Comparison of ENCODE assay signal across 28 cellular contexts in the genomic region with DNA sequence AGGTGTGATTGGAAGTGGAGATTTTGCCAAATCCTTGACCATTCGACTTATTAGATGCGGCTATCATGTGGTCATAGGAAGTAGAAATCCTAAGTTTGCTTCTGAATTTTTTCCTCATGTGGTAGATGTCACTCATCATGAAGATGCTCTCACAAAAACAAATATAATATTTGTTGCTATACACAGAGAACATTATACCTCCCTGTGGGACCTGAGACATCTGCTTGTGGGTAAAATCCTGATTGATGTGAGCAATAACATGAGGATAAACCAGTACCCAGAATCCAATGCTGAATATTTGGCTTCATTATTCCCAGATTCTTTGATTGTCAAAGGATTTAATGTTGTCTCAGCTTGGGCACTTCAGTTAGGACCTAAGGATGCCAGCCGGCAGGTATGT. TPM values are rescaled to one million over a fixed set of nuclear protein-coding genes. Genes with fewer than 3 reads are reported as not detected.
"Had no signal": no experiment of that assay in that cellular context is flagged by ENCODE, and none has a peak within 500 bp of the region (broad histone marks: within the 10 kb centered on the region; RNA-seq: fewer than 3 reads in every experiment).

No MANE protein-coding gene starts in this region.

- H3K27ac ChIP-seq: epithelial cell of prostate, heart right ventricle, pancreas, psoas muscle, thoracic aorta had no signal

- DNase-seq: activated CD4-positive, alpha-beta T cell treated with anti-CD3 and anti-CD28 coated beads, Interleukin-2, amount 50 U/mL, for 1 hour; activated CD8-positive, alpha-beta memory T cell treated with anti-CD3 and anti-CD28 coated beads, Interleukin-2, amount 10 ng/mL, durations not matched to agents 7 days and 5 days; activated CD8-positive, alpha-beta T cell treated with anti-CD3 and anti-CD28 coated beads for 36 hours; activated naive CD4-positive, alpha-beta T cell; activated T-cell treated with anti-CD3 and anti-CD28 coated beads, Interleukin-2, amount 50 U/mL, for 48 hours; anterior cingulate cortex; effector CD8-positive, alpha-beta T cell; esophagus squamous epithelium; foreskin melanocyte; heart right ventricle; islet precursor cell; left cardiac atrium; left ventricle myocardium superior; naive thymus-derived CD8-positive, alpha-beta T cell; pancreas; psoas muscle; sigmoid colon; small intestine; stimulated activated CD4-positive, alpha-beta T cell treated with anti-CD3 and anti-CD28 coated beads, Interleukin-4, amount 100 ng/mL, for 24 hours; T-helper 17 cell; T1000; trophoblast cell had no signal

- H3K9me3 Mint-ChIP-seq: activated CD8-positive, alpha-beta T cell treated with anti-CD3 and anti-CD28 coated beads for 36 hours; neural crest cell; stimulated activated effector memory CD8-positive, alpha-beta T cell treated with anti-CD3 and anti-CD28 coated beads, Interleukin-12 subunit alpha, Interleukin-12 subunit beta, amount 100 ng/mL, for 72 hours; stimulated activated naive CD8-positive, alpha-beta T cell treated with anti-CD3 and anti-CD28 coated beads, Interleukin-15, Interleukin-2, amounts not matched to agents 100 ng/mL and 50 ng/mL, for 24 hours had no signal

- H3K4me1 Mint-ChIP-seq: activated CD8-positive, alpha-beta memory T cell treated with anti-CD3 and anti-CD28 coated beads, Interleukin-2, amount 10 ng/mL, durations not matched to agents 7 days and 5 days; naive thymus-derived CD8-positive, alpha-beta T cell; stimulated activated effector memory CD8-positive, alpha-beta T cell treated with anti-CD3 and anti-CD28 coated beads, Interleukin-12 subunit alpha, Interleukin-12 subunit beta, amount 100 ng/mL, for 72 hours; T-helper 17 cell had no signal

- H3K36me3 ChIP-seq: esophagus squamous epithelium, heart right ventricle, pancreas had no signal

- H3K27me3 ChIP-seq: esophagus squamous epithelium, heart right ventricle, pancreas, sigmoid colon had no signal

- H3K27ac Mint-ChIP-seq: activated CD8-positive, alpha-beta memory T cell treated with anti-CD3 and anti-CD28 coated beads, Interleukin-2, amount 10 ng/mL, durations not matched to agents 7 days and 5 days; activated CD8-positive, alpha-beta T cell treated with anti-CD3 and anti-CD28 coated beads for 36 hours; activated naive CD8-positive, alpha-beta T cell; naive thymus-derived CD8-positive, alpha-beta T cell; stimulated activated effector memory CD8-positive, alpha-beta T cell treated with anti-CD3 and anti-CD28 coated beads, Interleukin-12 subunit alpha, Interleukin-12 subunit beta, amount 100 ng/mL, for 72 hours; stimulated activated naive CD8-positive, alpha-beta T cell treated with anti-CD3 and anti-CD28 coated beads, Interleukin-15, Interleukin-2, amounts not matched to agents 100 ng/mL and 50 ng/mL, for 24 hours; T-helper 17 cell had no signal

- H3K4me3 Mint-ChIP-seq: activated CD8-positive, alpha-beta memory T cell treated with anti-CD3 and anti-CD28 coated beads, Interleukin-2, amount 10 ng/mL, durations not matched to agents 7 days and 5 days; activated CD8-positive, alpha-beta T cell treated with anti-CD3 and anti-CD28 coated beads for 36 hours; activated naive CD8-positive, alpha-beta T cell; naive thymus-derived CD8-positive, alpha-beta T cell; neural crest cell; stimulated activated effector memory CD8-positive, alpha-beta T cell treated with anti-CD3 and anti-CD28 coated beads, Interleukin-12 subunit alpha, Interleukin-12 subunit beta, amount 100 ng/mL, for 72 hours; stimulated activated naive CD8-positive, alpha-beta T cell treated with anti-CD3 and anti-CD28 coated beads, Interleukin-15, Interleukin-2, amounts not matched to agents 100 ng/mL and 50 ng/mL, for 24 hours; T-helper 17 cell had no signal

- H3K4me3 ChIP-seq: esophagus squamous epithelium, heart right ventricle, pancreas, psoas muscle, sigmoid colon, thoracic aorta had no signal

- H3K36me3 Mint-ChIP-seq: activated CD8-positive, alpha-beta memory T cell treated with anti-CD3 and anti-CD28 coated beads, Interleukin-2, amount 10 ng/mL, durations not matched to agents 7 days and 5 days; activated naive CD8-positive, alpha-beta T cell; naive thymus-derived CD8-positive, alpha-beta T cell; stimulated activated effector memory CD8-positive, alpha-beta T cell treated with anti-CD3 and anti-CD28 coated beads, Interleukin-12 subunit alpha, Interleukin-12 subunit beta, amount 100 ng/mL, for 72 hours had no signal

- ATAC-seq: activated CD8-positive, alpha-beta memory T cell treated with anti-CD3 and anti-CD28 coated beads, Interleukin-2, amount 10 ng/mL, durations not matched to agents 7 days and 5 days; activated CD8-positive, alpha-beta T cell treated with anti-CD3 and anti-CD28 coated beads for 36 hours; heart right ventricle; left cardiac atrium; left ventricle myocardium superior; naive thymus-derived CD8-positive, alpha-beta T cell; pancreas; psoas muscle; stimulated activated effector memory CD8-positive, alpha-beta T cell treated with anti-CD3 and anti-CD28 coated beads, Interleukin-12 subunit alpha, Interleukin-12 subunit beta, amount 100 ng/mL, for 72 hours; T-helper 17 cell had no signal

- H3K4me1 ChIP-seq: heart right ventricle, psoas muscle, sigmoid colon had no signal

- H3K9me3 ChIP-seq: esophagus squamous epithelium, heart right ventricle, pancreas, psoas muscle, sigmoid colon, thoracic aorta had no signal

RNA-seq across cellular contexts. Expression of a gene that starts 13.6 kb away (rescaled TPM):
- total RNA-seq: activated CD8-positive, alpha-beta memory T cell treated with anti-CD3 and anti-CD28 coated beads, Interleukin-2, amount 10 ng/mL, durations not matched to agents 7 days and 5 days; activated CD8-positive, alpha-beta T cell treated with anti-CD3 and anti-CD28 coated beads for 36 hours; naive thymus-derived CD8-positive, alpha-beta T cell; T-helper 17 cell had no signal
- polyA plus RNA-seq: naive thymus-derived CD8-positive, alpha-beta T cell had no signal

RNA-seq across cellular contexts. Expression of a gene that starts 19.8 kb away (rescaled TPM):
- polyA plus RNA-seq: naive thymus-derived CD8-positive, alpha-beta T cell had no signal
